ENCODE assay signal across 1 cellular context in the genomic region with DNA sequence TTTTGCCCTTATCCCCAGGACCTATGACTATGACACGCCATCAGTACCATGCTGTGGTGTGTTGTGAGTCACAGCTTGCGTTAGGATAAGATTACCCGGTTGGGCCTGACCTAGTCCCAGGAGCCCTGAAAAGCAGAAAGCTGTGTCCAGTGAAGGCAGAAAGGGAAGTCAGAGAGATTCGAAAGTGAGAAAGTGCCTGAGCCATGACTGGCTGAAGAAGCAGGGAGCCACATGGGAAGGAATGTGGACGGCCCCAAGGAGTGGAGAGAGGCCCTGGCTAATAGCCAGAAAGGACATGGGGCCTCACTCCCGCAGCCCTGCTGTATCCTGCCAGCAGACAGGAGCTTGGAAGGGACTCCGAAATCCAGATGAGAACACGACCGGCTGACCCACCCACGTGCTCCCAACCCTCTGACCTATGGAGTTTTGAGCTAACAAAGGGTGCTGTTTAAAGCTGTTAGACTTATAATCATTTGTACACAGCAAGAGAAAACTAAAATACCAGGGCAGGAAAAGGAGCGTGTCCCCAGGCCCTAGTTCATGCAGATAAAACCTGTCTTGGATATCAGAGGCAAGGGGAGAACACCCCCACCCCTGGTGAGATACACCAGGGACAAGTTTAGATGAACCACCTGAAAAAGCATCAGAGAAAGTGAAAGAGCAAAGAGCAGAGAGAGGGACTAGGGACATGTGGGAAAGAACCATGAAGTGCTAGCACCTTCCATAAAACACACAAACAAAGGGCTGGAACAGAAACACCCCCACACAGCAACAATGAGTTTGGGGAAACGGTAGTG.
A peak's percentile ranks its signal among the peaks of the same experiment; 100 is the strongest.
TF ChIP-seq lines count a peak whose summit lies in the region.

No MANE protein-coding gene starts in this region.

TF ChIP-seq in IMR-90, 13 proteins besides CTCF, POLR2A, EP300 and RAD21 (continued from another document):
- peak; percentile 17; the same call in 1 of the 2 replicates for TF ChIP-seq CEBPB (IDR thresholded peaks at IDR 0.05; ENCODE audit: low read depth, low read length)
- no peak for TF ChIP-seq SMC3 (IDR thresholded peaks at IDR 0.05; ENCODE audit: low read depth, low read length)
- TF ChIP-seq MAFK (IDR thresholded peaks at IDR 0.05; ENCODE audit: low read depth, low read length) = no peak
- peak; percentile 10; the same call in 1 of the 2 replicates for TF ChIP-seq MAZ (IDR thresholded peaks at IDR 0.05; ENCODE audit: borderline replicate concordance, low read depth, low read length)
- no peak for TF ChIP-seq NFE2L2 (IDR thresholded peaks at IDR 0.05; ENCODE audit: low read depth, low read length)
- peak; percentile 79 for TF ChIP-seq FOS (IDR thresholded peaks at IDR 0.05; ENCODE audit: low read depth, low read length)
- peak; percentile 73; the same call in 1 of the 2 replicates for TF ChIP-seq USF2 (IDR thresholded peaks at IDR 0.05; ENCODE audit: low read depth, low read length)
TF ChIP-seq in IMR-90: peak in this region for 6.
